14 cellular contexts compared by ENCODE assay signal in the genomic region with DNA sequence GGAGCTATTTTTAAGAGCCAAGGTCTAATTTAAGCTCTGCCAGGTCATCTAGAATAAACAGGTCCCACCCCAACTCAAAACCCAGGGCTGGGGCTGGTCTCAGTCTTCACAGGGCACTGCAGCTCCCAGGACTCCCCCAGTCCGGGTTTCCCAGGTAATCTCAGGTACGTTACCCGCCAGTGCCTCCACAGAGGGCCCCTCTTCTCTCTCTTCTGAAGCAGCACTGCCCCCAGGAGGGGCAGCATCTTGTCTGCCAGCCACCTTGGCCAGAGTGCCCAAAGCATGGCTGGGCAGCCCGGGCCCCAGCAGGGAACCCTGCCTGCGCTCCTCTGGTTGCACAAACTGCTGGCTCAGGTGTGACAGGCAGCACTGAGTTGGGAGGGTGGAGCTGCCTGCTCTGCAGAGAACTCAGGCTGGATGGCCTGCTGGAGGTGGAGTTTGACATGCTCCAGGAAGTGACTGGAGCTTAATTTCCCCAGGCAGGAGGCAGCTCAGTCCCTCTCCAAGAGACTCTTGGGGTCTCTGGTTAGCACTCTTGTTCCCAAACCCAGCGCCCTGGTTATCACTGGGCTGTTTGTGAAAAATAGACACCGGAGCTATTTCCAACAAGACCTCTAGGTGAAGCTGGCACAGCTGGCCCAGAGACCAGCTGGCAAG. TPM values are rescaled to one million over a fixed set of nuclear protein-coding genes. Genes with fewer than 3 reads are reported as not detected.
DNase-seq lines count a peak whose midpoint lies in the region; ATAC-seq and TF ChIP-seq lines count a peak whose summit lies in the region.
"Had no signal": no experiment of that assay in that cellular context is flagged by ENCODE, and none has a peak within 500 bp of the region (broad histone marks: within the 10 kb centered on the region; RNA-seq: fewer than 3 reads in every experiment).

A gene with protein sequence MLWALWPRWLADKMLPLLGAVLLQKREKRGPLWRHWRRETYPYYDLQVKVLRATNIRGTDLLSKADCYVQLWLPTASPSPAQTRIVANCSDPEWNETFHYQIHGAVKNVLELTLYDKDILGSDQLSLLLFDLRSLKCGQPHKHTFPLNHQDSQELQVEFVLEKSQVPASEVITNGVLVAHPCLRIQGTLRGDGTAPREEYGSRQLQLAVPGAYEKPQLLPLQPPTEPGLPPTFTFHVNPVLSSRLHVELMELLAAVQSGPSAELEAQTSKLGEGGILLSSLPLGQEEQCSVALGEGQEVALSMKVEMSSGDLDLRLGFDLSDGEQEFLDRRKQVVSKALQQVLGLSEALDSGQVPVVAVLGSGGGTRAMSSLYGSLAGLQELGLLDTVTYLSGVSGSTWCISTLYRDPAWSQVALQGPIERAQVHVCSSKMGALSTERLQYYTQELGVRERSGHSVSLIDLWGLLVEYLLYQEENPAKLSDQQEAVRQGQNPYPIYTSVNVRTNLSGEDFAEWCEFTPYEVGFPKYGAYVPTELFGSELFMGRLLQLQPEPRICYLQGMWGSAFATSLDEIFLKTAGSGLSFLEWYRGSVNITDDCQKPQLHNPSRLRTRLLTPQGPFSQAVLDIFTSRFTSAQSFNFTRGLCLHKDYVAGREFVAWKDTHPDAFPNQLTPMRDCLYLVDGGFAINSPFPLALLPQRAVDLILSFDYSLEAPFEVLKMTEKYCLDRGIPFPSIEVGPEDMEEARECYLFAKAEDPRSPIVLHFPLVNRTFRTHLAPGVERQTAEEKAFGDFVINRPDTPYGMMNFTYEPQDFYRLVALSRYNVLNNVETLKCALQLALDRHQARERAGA (minus strand): TSS at position 371 of the 657 bp plus-strand sequence. CDS start 87 bp downstream, at position 284.

- no peaks in the 10 kb centered on the region for H3F3A ChIP-seq in PC-3 (ENCODE audit: low read length, unreplicated experiment)

- no peaks in the 10 kb centered on the region for H3K27me3 ChIP-seq in HCT116 (ENCODE audit: insufficient read depth, low read length)
- H3K27me3 ChIP-seq in PC-3 (ENCODE audit: low read length), result no peaks in the 10 kb centered on the region
- H3K27me3 ChIP-seq in prostate gland (replicated peaks; ENCODE audit: insufficient read depth), result no peaks in the 10 kb centered on the region
- no peaks in the 10 kb centered on the region for H3K27me3 ChIP-seq in WERI-Rb-1 (ENCODE audit: insufficient read depth, low read depth, severe bottlenecking)

- peak within 1 kb of the TSS; percentile 32 for H3K4me2 ChIP-seq in HCT116 (ENCODE audit: low read length)
- H3K4me2 ChIP-seq in PC-3 (ENCODE audit: low read length), result peak within 1 kb of the TSS; percentile 87

- H3K9ac ChIP-seq in HCT116 (ENCODE audit: low read length), result no peak within 1 kb of the TSS
- peak within 1 kb of the TSS; percentile 45 for H3K9ac ChIP-seq in PC-3 (ENCODE audit: low read length)

- TF ChIP-seq RAD21 in HCT116 (IDR thresholded peaks at IDR 0.05; ENCODE audit: low read depth), result no peak

- H2AFZ ChIP-seq in HCT116 (ENCODE audit: low read depth, low read length, poor library complexity, severe bottlenecking) (no peak within 1 kb of the TSS), PC-3 (ENCODE audit: low read length) (peak within 1 kb of the TSS; percentile 84)

- no peaks in the 10 kb centered on the region for H3K9me3 ChIP-seq in HCT116 (ENCODE audit: control insufficient read depth in 1 of 2, insufficient read depth in 1 of 2, low read depth in 1 of 2, low read length in 2 of 2)
- H3K9me3 ChIP-seq in PC-3 (ENCODE audit: low read length), result no peaks in the 10 kb centered on the region
- H3K9me3 ChIP-seq in prostate gland, result no peaks in the 10 kb centered on the region
- no peaks in the 10 kb centered on the region for H3K9me3 ChIP-seq in WERI-Rb-1 (ENCODE audit: severe bottlenecking)

- H3K36me3 ChIP-seq in HCT116 (ENCODE audit: control insufficient read depth in 1 of 2, insufficient read depth in 2 of 2, low read length in 2 of 2) (peaks cover 9 to 10% of the 10 kb centered on the region in 2 experiments; a peak in 2 of 4 replicates), PC-3 (ENCODE audit: low read depth, low read length) (peaks cover 14% of the 10 kb centered on the region), prostate gland (peaks cover 2 to 8% of the 10 kb centered on the region in 2 donors), WERI-Rb-1 (peaks cover 16% of the 10 kb centered on the region)

- CTCF ChIA-PET in HCT116 (lab: Charles Lee) (interaction anchor here (0.6 to 1.2 kb wide), 7 partner anchors 22 to 314 kb away, joined by 3 to 5 read pairs (median 3); no protein-coding TSS in a partner anchor), PC-3 (lab: Charles Lee) (no interaction called here)

- ATAC-seq in HCT116 (peak; percentile 55), PC-3 (peak; percentile 80), left ventricle myocardium superior (peak; percentile 36)
- ATAC-seq: activated T-cell treated with anti-CD3 and anti-CD28 coated beads, Interleukin-2, amount 50 U/mL, for 72 hours; T-cell had no signal

- H3K4me3 ChIP-seq in HCT116 (replicated peaks in 1 of 2; ENCODE audit: low read depth in 1 of 2, low read length in 2 of 2) (no peak within 1 kb of the TSS), PC-3 (ENCODE audit: low read length) (peak within 1 kb of the TSS; percentile 63), prostate gland (peak within 1 kb of the TSS; percentile 19 to 39), WERI-Rb-1 (ENCODE audit: low read depth, low read length) (no peak within 1 kb of the TSS)

- TF ChIP-seq CTCF in HCT116 (IDR thresholded peaks at IDR 0.05 in 2 of 3, conservative IDR thresholded peaks at IDR 0.05 in 1 of 3; ENCODE audit: borderline replicate concordance in 1 of 3, insufficient read depth in 1 of 3, low read depth in 2 of 3, low read length in 2 of 3) (no peak), PC-3 (conservative IDR thresholded peaks at IDR 0.05; ENCODE audit: low read depth, low read length) (no peak), prostate gland (IDR thresholded peaks at IDR 0.05) (peak in 2 of 4 experiments; percentile 10 to 20), WERI-Rb-1 (IDR thresholded peaks at IDR 0.05; ENCODE audit: low read depth, low read length) (no peak)

- H3K9me2 ChIP-seq in HCT116 (ENCODE audit: insufficient read depth) (no peaks in the 10 kb centered on the region), PC-3 (replicated peaks; ENCODE audit: low read length) (no peaks in the 10 kb centered on the region)

- RAD21 ChIA-PET in HCT116 (lab: Charles Lee; ENCODE audit: low non-redundant PET in 1 of 2, low total read pairs in 2 of 2, uncharacterized antibody in 2 of 2, unreplicated experiment in 2 of 2), result no interaction called here

- POLR2A ChIA-PET in HCT116 (lab: Charles Lee) (no interaction called here), PC-3 (lab: Charles Lee; ENCODE audit: unreplicated experiment) (interaction anchor here (0.6 kb wide), 2 partner anchors 370 to 417 kb away, joined by 3 to 4 read pairs; no protein-coding TSS in a partner anchor)

- DNase-seq in HCT116 (ENCODE audit: low read depth, low spot score) (no peak), PC-3 (peak; percentile 68), left ventricle myocardium superior (peak; percentile 51), prostate gland (ENCODE audit: low spot score) (peak; percentile 81), NAMALWA (ENCODE audit: low spot score) (no peak), WERI-Rb-1 (no peak), NCI-H187 treated with DMSO at 0.1 percent for 48 hours (lab: John Stamatoyannopoulos, UW) (no peak), AG20443 (ENCODE audit: low spot score) (no peak)
- DNase-seq: activated T-cell treated with anti-CD3 and anti-CD28 coated beads, Interleukin-2, amount 50 U/mL, for 72 hours; HCEC 1CT; NCI-H345 had no signal

- intact Hi-C loops in HCT116 (cut with micrococcal nuclease), result no loop called here
- intact Hi-C loops in PC-3 (cut with micrococcal nuclease), result no loop called here
- intact Hi-C loops in left ventricle myocardium superior (cut with micrococcal nuclease), result no loop called here
- intact Hi-C loops in prostate gland (cut with DNase I), result no loop called here

- H3K4me1 ChIP-seq in HCT116 (ENCODE audit: control insufficient read depth in 1 of 2, insufficient read depth in 2 of 2, low read length in 2 of 2), result peaks cover 5 to 19% of the 10 kb centered on the region in 2 experiments; a peak in 2 of 4 replicates
- H3K4me1 ChIP-seq in PC-3 (ENCODE audit: insufficient read depth, low read length), result peaks cover 17% of the 10 kb centered on the region
- H3K4me1 ChIP-seq in prostate gland (replicated peaks), result peaks cover 23% of the 10 kb centered on the region

- no peaks in the 10 kb centered on the region for H4K20me1 ChIP-seq in HCT116 (ENCODE audit: insufficient read depth)
- H4K20me1 ChIP-seq in PC-3 (ENCODE audit: low read length), result no peaks in the 10 kb centered on the region

- TF ChIP-seq POLR2A in HCT116 (IDR thresholded peaks at IDR 0.05; ENCODE audit: borderline replicate concordance, extremely low read depth, insufficient read depth, insufficient read length) (no peak), prostate gland (IDR thresholded peaks at IDR 0.05) (peak; percentile 76)

- H3K27ac ChIP-seq in HCT116 (ENCODE audit: low read depth, low read length) (no peak within 1 kb of the TSS), PC-3 (ENCODE audit: low read length) (peak within 1 kb of the TSS; percentile 50), prostate gland (peak within 1 kb of the TSS; percentile 66 to 69), WERI-Rb-1 (no peak within 1 kb of the TSS)
- H3K27ac ChIP-seq: HL-60 had no signal

- 36% methylated on average over 7 of the region's 7 CpGs for WGBS in prostate gland

- no peaks in the 10 kb centered on the region for H3K79me2 ChIP-seq in HCT116 (ENCODE audit: insufficient read depth, low read length)
- no peaks in the 10 kb centered on the region for H3K79me2 ChIP-seq in PC-3 (ENCODE audit: low read length)

- BruUV-seq in HCT116 (replicated peaks; lab: Mats Ljungman, UMichigan) (no TSS peak), PC-3 (replicated peaks; lab: Mats Ljungman, UMichigan) (no TSS peak)

TF ChIP-seq in HCT116, 20 proteins besides CTCF, POLR2A, EP300 and RAD21:
- TF ChIP-seq JUND (IDR thresholded peaks at IDR 0.05), result no peak
- TF ChIP-seq, protein P1, sequence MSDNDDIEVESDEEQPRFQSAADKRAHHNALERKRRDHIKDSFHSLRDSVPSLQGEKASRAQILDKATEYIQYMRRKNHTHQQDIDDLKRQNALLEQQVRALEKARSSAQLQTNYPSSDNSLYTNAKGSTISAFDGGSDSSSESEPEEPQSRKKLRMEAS (IDR thresholded peaks at IDR 0.05), result no peak
- TF ChIP-seq SRF (IDR thresholded peaks at IDR 0.05; ENCODE audit: low read depth), result no peak
- TF ChIP-seq POLR2AphosphoS5 (IDR thresholded peaks at IDR 0.05; ENCODE audit: low read depth, low read length), result no peak
- TF ChIP-seq FOSL1 (IDR thresholded peaks at IDR 0.05; ENCODE audit: low read depth), result no peak

RNA-seq across cellular contexts. Expression of the gene that starts here (rescaled TPM):
- 0.05 TPM for total RNA-seq in HCT116 (2021; ENCODE audit: unreplicated experiment)
- 0.44 and 0.67 TPM in 2 replicates for polyA plus RNA-seq in HCT116 (2012)
- 5.5 and 5.8 TPM in 2 replicates for total RNA-seq in PC-3 (2014; rRNA removed)
- 5.2 TPM for total RNA-seq in left ventricle myocardium superior
- total RNA-seq in prostate gland, result 10 to 100 TPM; 16.0 to 36.9 TPM
- total RNA-seq: Daoy had no signal

Comparison
In these comparisons a context has a peak if more than half of its experiments do, and no peak if none do; other contexts are left out.
1. Peak in ATAC-seq and H3K4me2 ChIP-seq in HCT116; RNA of the gene not detected or under 1 TPM.
2. DNase-seq: peak in PC-3 (single experiment), left ventricle myocardium superior (single experiment) and prostate gland (single experiment); none in HCT116 (single experiment), NAMALWA (single experiment), WERI-Rb-1 (single experiment), NCI-H187 treated with DMSO at 0.1 percent for 48 hours (single experiment) and AG20443 (single experiment).
3. H3K27ac ChIP-seq: peak in PC-3 (single experiment) and prostate gland (2 of 2); none in HCT116 (single experiment) and WERI-Rb-1 (single experiment).
4. H3K4me3 ChIP-seq: peak in PC-3 (single experiment) and prostate gland (2 of 2); none in HCT116 (0 of 2) and WERI-Rb-1 (single experiment).
5. Peak in every context shown above with its lines, with median percentiles within 50 percentile points of each other: ATAC-seq.